Comparison of ENCODE assay signal across 17 cellular contexts in genomic region chr14:55075628-55076027, GRCh38. TPM values are rescaled to one million over a fixed set of nuclear protein-coding genes. Genes with fewer than 3 reads are reported as not detected.
DNase-seq lines count a peak whose midpoint lies in the region; ATAC-seq and TF ChIP-seq lines count a peak whose summit lies in the region.
"Had no signal": no experiment of that assay in that cellular context is flagged by ENCODE, and none has a peak within 500 bp of the region (broad histone marks: within the 10 kb centered on the region; RNA-seq: fewer than 3 reads in every experiment).

No MANE protein-coding gene starts in this region.

- H3K27ac ChIP-seq in GM23248 = no peak overlapping the region
- peak overlapping the region; percentile 84 for H3K27ac ChIP-seq in foreskin keratinocyte
- H3K27ac ChIP-seq: tibial artery had no signal

- H3K36me3 ChIP-seq in Caco-2 (ENCODE audit: control insufficient read depth, insufficient read depth, low read length) (no peaks in the 10 kb centered on the region), GM23248 (ENCODE audit: low read depth) (no peaks in the 10 kb centered on the region)
- H3K36me3 ChIP-seq: tibial artery had no signal

- H3K4me2 ChIP-seq in GM23248 (ENCODE audit: unreplicated experiment) = peak overlapping the region; percentile 10

- peak overlapping the region; percentile 99 for H3K27ac Mint-ChIP-seq in Caco-2 (ENCODE audit: unreplicated experiment)
- H3K27ac Mint-ChIP-seq in osteocyte (ENCODE audit: unreplicated experiment) = no peak overlapping the region

- H3K9ac ChIP-seq in GM23248 = peak overlapping the region; percentile 13; the same call in 1 of the 2 replicates

- peaks cover 27% of the 10 kb centered on the region for H3F3A ChIP-seq in GM23248 (ENCODE audit: insufficient read depth)

- no TSS peak for BruUV-seq in Caco-2 (replicated peaks; lab: Mats Ljungman, UMichigan)

- no peak for ATAC-seq in foreskin keratinocyte

- H3K36me3 Mint-ChIP-seq in Caco-2 (ENCODE audit: insufficient read depth, unreplicated experiment) (peaks cover 24% of the 10 kb centered on the region), osteocyte (ENCODE audit: unreplicated experiment) (no peaks in the 10 kb centered on the region)

- DNase-seq in Caco-2 (no peak), GM23248 (peak; percentile 74), amniotic stem cell (lab: John Stamatoyannopoulos, UW) (peak; percentile 28), foreskin keratinocyte (peak; percentile 40 to 71), MV-4-11 (lab: John Stamatoyannopoulos, UW) (no peak), NK-92 (lab: John Stamatoyannopoulos, UW; ENCODE audit: unreplicated experiment) (no peak), NOMO-1 treated with DMSO at 0.1 percent for 48 hours (lab: John Stamatoyannopoulos, UW; ENCODE audit: unreplicated experiment) (no peak), osteocyte (ENCODE audit: extremely low spot score, unreplicated experiment) (no peak)
- DNase-seq: activated naive CD4-positive, alpha-beta T cell treated with anti-CD3 and anti-CD28 coated beads, Interleukin-2, amount 50 U/mL, for 16 hours; C1 segment of cervical spinal cord; erythroblast; hippocampal formation; NCI-H1092 treated with DMSO at 0.1 percent for 48 hours; NCI-H345; OCI-M1; stimulated activated CD4-positive, alpha-beta T cell treated with anti-CD3 and anti-CD28 coated beads, Interleukin-2, amount 100 ng/mL, for 24 hours; tibial artery had no signal

- no peaks in the 10 kb centered on the region for H3K9me3 Mint-ChIP-seq in Caco-2 (ENCODE audit: unreplicated experiment)
- no peaks in the 10 kb centered on the region for H3K9me3 Mint-ChIP-seq in osteocyte (ENCODE audit: unreplicated experiment)

- intact Hi-C loops in Caco-2 (cut with micrococcal nuclease; ENCODE audit: unreplicated experiment) = loop anchor here (2.0 kb wide), 1 partner anchor 27 kb away; no protein-coding TSS in a partner anchor

- H3K27me3 Mint-ChIP-seq in Caco-2 (ENCODE audit: insufficient read depth, unreplicated experiment) = no peaks in the 10 kb centered on the region
- H3K27me3 Mint-ChIP-seq in osteocyte (ENCODE audit: unreplicated experiment) = no peaks in the 10 kb centered on the region

- 42 to 55% methylated on average over 1 of the region's 1 CpG for WGBS in GM23248 (ENCODE audit: low coverage in 1 of 2, low lambda C conversion rate in 2 of 2, missing lambda C conversion rate in 2 of 2), 2 experiments

- peaks cover 32% of the 10 kb centered on the region for H3K4me1 ChIP-seq in Caco-2
- peaks cover 45% of the 10 kb centered on the region for H3K4me1 ChIP-seq in GM23248 (ENCODE audit: insufficient read depth)
- H3K4me1 ChIP-seq in foreskin keratinocyte = peaks cover 37% of the 10 kb centered on the region

- H3K4me1 Mint-ChIP-seq in Caco-2 (ENCODE audit: low read depth, unreplicated experiment) = peaks cover 25% of the 10 kb centered on the region
- H3K4me1 Mint-ChIP-seq in osteocyte (ENCODE audit: unreplicated experiment) = peaks cover 25% of the 10 kb centered on the region

- no peak overlapping the region for H3K4me3 Mint-ChIP-seq in Caco-2 (ENCODE audit: unreplicated experiment)
- H3K4me3 Mint-ChIP-seq in osteocyte (ENCODE audit: unreplicated experiment) = no peak overlapping the region

- no peak overlapping the region for H3K4me3 ChIP-seq in Caco-2 (ENCODE audit: low read depth, low read length)
- H3K4me3 ChIP-seq in GM23248 = no peak overlapping the region
- H3K4me3 ChIP-seq: tibial artery had no signal

- H3K27me3 ChIP-seq in Caco-2 (replicated peaks; ENCODE audit: control insufficient read depth, insufficient read depth, low read length) (no peaks in the 10 kb centered on the region), GM23248 (replicated peaks; ENCODE audit: insufficient read depth) (no peaks in the 10 kb centered on the region), foreskin keratinocyte (no peaks in the 10 kb centered on the region)
- H3K27me3 ChIP-seq: tibial artery had no signal

- no peaks in the 10 kb centered on the region for H4K20me1 ChIP-seq in GM23248 (ENCODE audit: insufficient read depth)

- CTCF ChIA-PET in Caco-2 (lab: Charles Lee) = interaction anchor here (0.7 to 2.8 kb wide), 2 partner anchors 24 to 39 kb away, joined by 5 to 19 read pairs; partner anchors contain the start of gene MAPK1IP1L

- H3K9me3 ChIP-seq in Caco-2 (no peaks in the 10 kb centered on the region), GM23248 (ENCODE audit: low read depth) (no peaks in the 10 kb centered on the region)
- H3K9me3 ChIP-seq: tibial artery had no signal

- H3K79me2 ChIP-seq in GM23248 (ENCODE audit: insufficient read depth) = no peaks in the 10 kb centered on the region

- in situ Hi-C loops in GM23248 (cut with MboI) = no loop called here

- H3K9me2 ChIP-seq in GM23248 (ENCODE audit: insufficient read depth) = no peaks in the 10 kb centered on the region

- POLR2A ChIA-PET in Caco-2 (lab: Charles Lee) = no interaction called here

- H2AFZ ChIP-seq in GM23248 = no peak overlapping the region

- TF ChIP-seq CTCF in Caco-2 (IDR thresholded peaks at IDR 0.05; ENCODE audit: insufficient read depth in 1 of 2, low read depth in 1 of 2, low read length in 1 of 2, severe bottlenecking in 1 of 2, unreplicated experiment in 1 of 2) (no peak), foreskin keratinocyte (conservative IDR thresholded peaks at IDR 0.05) (no peak), osteocyte (IDR thresholded peaks at IDR 0.05) (no peak)

RNA-seq across cellular contexts. Expression of gene MAPK1IP1L, which starts 24.2 kb away (rescaled TPM):
- 81.8 and 90.8 TPM in 2 replicates for total RNA-seq in Caco-2 (2022)
- total RNA-seq in GM23248 (2014; rRNA removed; shearing (Covaris generic)) = 79.4 and 92.6 TPM in 2 replicates
- 89.0 and 92.5 TPM in 2 replicates for polyA plus RNA-seq in GM23248 (2016; fragmentation: Nextera tagmentation; extraction: Ambion mirVana)
- total RNA-seq in foreskin keratinocyte = 72.8 and 73.9 TPM in 2 replicates
- 38.7 and 44.5 TPM in 2 replicates for polyA plus RNA-seq in foreskin keratinocyte
- 85.7 and 102 TPM in 2 replicates for total RNA-seq in osteocyte

RNA-seq across cellular contexts. Expression of gene SOCS4, which starts 48.6 kb away (rescaled TPM):
- total RNA-seq in Caco-2 (2022) = 21.1 and 24.8 TPM in 2 replicates
- 15.7 TPM in 2 replicates for total RNA-seq in GM23248 (2014; rRNA removed; shearing (Covaris generic))
- polyA plus RNA-seq in GM23248 (2016; fragmentation: Nextera tagmentation; extraction: Ambion mirVana) = 7.4 and 7.7 TPM in 2 replicates
- total RNA-seq in foreskin keratinocyte = 18.4 and 19.1 TPM in 2 replicates
- polyA plus RNA-seq in foreskin keratinocyte = 3.4 and 4.5 TPM in 2 replicates
- total RNA-seq in osteocyte = 20.1 and 21.8 TPM in 2 replicates

RNA-seq across cellular contexts. Expression of gene WDHD1, which starts 48.7 kb away (rescaled TPM):
- 25.5 and 27.5 TPM in 2 replicates for total RNA-seq in Caco-2 (2022)
- total RNA-seq in GM23248 (2014; rRNA removed; shearing (Covaris generic)) = 6.3 and 9.6 TPM in 2 replicates
- polyA plus RNA-seq in GM23248 (2016; fragmentation: Nextera tagmentation; extraction: Ambion mirVana) = 6.6 and 7.5 TPM in 2 replicates
- total RNA-seq in foreskin keratinocyte = 24.2 and 30.0 TPM in 2 replicates
- polyA plus RNA-seq in foreskin keratinocyte = 10.6 and 13.2 TPM in 2 replicates
- 7.0 and 8.0 TPM in 2 replicates for total RNA-seq in osteocyte

RNA-seq across cellular contexts. Expression of gene LGALS3, which starts 53.4 kb away (rescaled TPM):
- total RNA-seq in Caco-2 (2022) = 206 and 246 TPM in 2 replicates
- total RNA-seq in GM23248 (2014; rRNA removed; shearing (Covaris generic)) = 297 and 363 TPM in 2 replicates
- 541 and 553 TPM in 2 replicates for polyA plus RNA-seq in GM23248 (2016; fragmentation: Nextera tagmentation; extraction: Ambion mirVana)
- total RNA-seq in foreskin keratinocyte = 141 and 152 TPM in 2 replicates
- 216 and 249 TPM in 2 replicates for polyA plus RNA-seq in foreskin keratinocyte
- total RNA-seq in osteocyte = 90.8 and 91.0 TPM in 2 replicates

Comparison
In these comparisons a context has a peak if more than half of its experiments do, and no peak if none do; other contexts are left out.
1. DNase-seq: peak in GM23248 (single experiment), amniotic stem cell (single experiment) and foreskin keratinocyte (2 of 2); none in Caco-2 (0 of 2), MV-4-11 (single experiment), NK-92 (single experiment), NOMO-1 treated with DMSO at 0.1 percent for 48 hours (single experiment) and osteocyte (single experiment).